ENCODE assay signal across 11 cellular contexts in the genomic region with DNA sequence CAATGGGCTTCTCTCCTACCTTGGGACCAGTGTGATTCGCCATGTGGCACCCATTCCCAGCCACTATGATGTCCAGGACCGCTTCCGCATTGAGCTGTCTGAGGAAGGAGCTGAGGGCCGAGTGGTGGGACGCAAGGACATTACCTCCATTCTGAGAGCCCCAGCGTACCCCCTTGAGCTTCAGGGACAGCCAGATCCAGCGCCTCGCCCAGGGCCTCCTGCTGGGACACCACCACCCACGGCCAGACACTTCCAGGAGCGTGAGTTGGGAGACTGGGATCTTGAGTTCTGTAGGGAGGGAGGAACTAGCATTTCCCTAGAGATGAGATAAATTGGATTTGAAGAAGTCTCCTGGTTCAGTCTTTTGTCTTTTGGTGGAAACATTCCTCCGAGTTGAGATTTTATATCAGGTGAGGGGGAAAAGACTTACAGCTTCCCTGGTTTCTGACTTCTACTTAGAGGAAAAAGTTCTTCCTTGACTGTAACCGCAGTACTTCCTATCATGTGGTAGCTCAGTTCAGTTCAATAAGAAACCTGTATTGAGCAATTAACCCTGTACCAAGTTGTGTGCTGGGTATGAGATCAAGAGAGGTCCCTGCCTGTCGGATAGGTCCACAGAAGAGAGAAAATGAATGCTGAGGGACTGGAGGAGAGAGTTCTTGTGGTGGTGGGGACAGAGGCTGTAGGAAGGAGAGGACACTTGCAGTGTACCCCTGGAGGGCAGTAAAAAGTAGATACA. TPM values are rescaled to one million over a fixed set of nuclear protein-coding genes. Genes with fewer than 3 reads are reported as not detected.
DNase-seq lines count a peak whose midpoint lies in the region; ATAC-seq, FAIRE-seq and TF ChIP-seq lines count a peak whose summit lies in the region.
"Had no signal": no experiment of that assay in that cellular context is flagged by ENCODE, and none has a peak within 500 bp of the region (broad histone marks: within the 10 kb centered on the region; RNA-seq: fewer than 3 reads in every experiment).

No MANE protein-coding gene starts in this region.

- POLR2A ChIA-PET in AG04450 (lab: Yijun Ruan, JAX) = interaction anchor here (0.6 to 2.1 kb wide), 4 partner anchors 11 to 185 kb away, joined by 3 to 30 read pairs (median 18); partner anchors contain the start of genes FBXO24, LRCH4, PCOLCE and ZCWPW1
- POLR2A ChIA-PET in naive thymus-derived CD4-positive, alpha-beta T cell (lab: Charles Lee) = interaction anchor here (0.6 to 7.0 kb wide), 14 partner anchors 12 to 1235 kb away, joined by 3 to 111 read pairs (median 6); partner anchors contain the start of genes FBXO24, GIGYF1, LRCH4 and POP7

- H4K20me1 ChIP-seq in Karpas-422 (ENCODE audit: insufficient read depth, low read depth, low read length) (no peaks in the 10 kb centered on the region), astrocyte (ENCODE audit: insufficient read depth, low read length) (peaks cover 4% of the 10 kb centered on the region)

- H3K4me2 ChIP-seq in Karpas-422 (ENCODE audit: low read depth, low read length, poor library complexity, severe bottlenecking) (peak overlapping the region; percentile 73), astrocyte (ENCODE audit: low read length) (peak overlapping the region; percentile 85)

- CTCF ChIA-PET in AG04450 (lab: Charles Lee) = interaction anchor here (0.5 to 1.9 kb wide), 4 partner anchors 11 to 111 kb away, joined by 3 to 6 read pairs (median 4); partner anchors contain the start of genes FBXO24 and PCOLCE
- CTCF ChIA-PET in naive thymus-derived CD4-positive, alpha-beta T cell (lab: Charles Lee) = interaction anchor here (0.6 to 2.8 kb wide), 6 partner anchors 27 to 341 kb away, joined by 3 to 17 read pairs (median 4); partner anchors contain the start of genes FBXO24, LRCH4 and POP7

- H3K36me3 ChIP-seq in Karpas-422 (ENCODE audit: insufficient read depth, low read length) (no peaks in the 10 kb centered on the region), astrocyte (ENCODE audit: insufficient read depth, low read length) (no peaks in the 10 kb centered on the region)
- peaks cover 0 to 4% (median 0%) of the 10 kb centered on the region in 3 experiments for H3K36me3 ChIP-seq in naive thymus-derived CD4-positive, alpha-beta T cell (ENCODE audit: control insufficient read depth in 2 of 3, insufficient read depth in 3 of 3, low read length in 3 of 3)

- peak overlapping the region; percentile 90 for H3K4me3 ChIP-seq in AG04450 (ENCODE audit: low read depth, low read length)
- peak overlapping the region; percentile 63; the same call in 1 of the 2 replicates for H3K4me3 ChIP-seq in Karpas-422 (ENCODE audit: low read length)
- H3K4me3 ChIP-seq in astrocyte (ENCODE audit: insufficient read depth, low read depth, low read length) = peak overlapping the region; percentile 72
- H3K4me3 ChIP-seq in naive thymus-derived CD4-positive, alpha-beta T cell (ENCODE audit: low read length) = peak overlapping the region; percentile 99

- H3K4me1 Mint-ChIP-seq in astrocyte (ENCODE audit: low read depth, unreplicated experiment) = no peaks in the 10 kb centered on the region
- peaks cover 16 to 29% (median 24%) of the 10 kb centered on the region in 7 donors for H3K4me1 Mint-ChIP-seq in naive thymus-derived CD4-positive, alpha-beta T cell

- H3K79me2 ChIP-seq in Karpas-422 (ENCODE audit: low read length) = no peaks in the 10 kb centered on the region
- peaks cover 5% of the 10 kb centered on the region for H3K79me2 ChIP-seq in astrocyte (ENCODE audit: insufficient read depth, low read length)

- no peaks in the 10 kb centered on the region for H3K9me2 ChIP-seq in Karpas-422 (replicated peaks; ENCODE audit: insufficient read depth, low read length)

- no peaks in the 10 kb centered on the region for H3K27me3 ChIP-seq in AG04450 (ENCODE audit: control insufficient read depth, insufficient read depth, low read length)
- no peaks in the 10 kb centered on the region for H3K27me3 ChIP-seq in Karpas-422 (ENCODE audit: low read length)
- no peaks in the 10 kb centered on the region for H3K27me3 ChIP-seq in astrocyte (ENCODE audit: insufficient read depth, low read length)
- H3K27me3 ChIP-seq in naive thymus-derived CD4-positive, alpha-beta T cell (ENCODE audit: control insufficient read depth in 2 of 2, insufficient read depth in 2 of 2, low read length in 2 of 2) = no peaks in the 10 kb centered on the region

- no peak for FAIRE-seq in astrocyte (lab: Jason Lieb, UNC)
- FAIRE-seq: G401.6 had no signal

- no peak overlapping the region for H3K27ac ChIP-seq in AG04450 (ENCODE audit: low read depth, low read length)
- H3K27ac ChIP-seq in Karpas-422 (ENCODE audit: low read length) = no peak overlapping the region
- H3K27ac ChIP-seq in astrocyte (ENCODE audit: low read depth, low read length) = no peak overlapping the region
- peak overlapping the region; percentile 92 for H3K27ac ChIP-seq in naive thymus-derived CD4-positive, alpha-beta T cell (ENCODE audit: low read depth, low read length)

- ATAC-seq in naive thymus-derived CD4-positive, alpha-beta T cell = no peak
- ATAC-seq in HG02885 (IDR thresholded peaks at IDR 0.05; ENCODE audit: poor library complexity, unreplicated experiment) = no peak
- ATAC-seq in HG03108 (IDR thresholded peaks at IDR 0.05; ENCODE audit: unreplicated experiment) = no peak

- H3K27me3 Mint-ChIP-seq in astrocyte (ENCODE audit: low read depth, unreplicated experiment) = no peaks in the 10 kb centered on the region
- peaks cover 0 to 2% (median 0%) of the 10 kb centered on the region in 5 donors for H3K27me3 Mint-ChIP-seq in naive thymus-derived CD4-positive, alpha-beta T cell

- no peaks in the 10 kb centered on the region for H3K9me3 Mint-ChIP-seq in astrocyte (ENCODE audit: unreplicated experiment)
- H3K9me3 Mint-ChIP-seq in naive thymus-derived CD4-positive, alpha-beta T cell = peaks cover 0 to 3% (median 0%) of the 10 kb centered on the region in 11 donors

- H3K9ac ChIP-seq in Karpas-422 (ENCODE audit: low read length) (peak overlapping the region; percentile 66), astrocyte (ENCODE audit: low read length) (no peak overlapping the region)

- TF ChIP-seq CTCF in AG04450 (IDR thresholded peaks at IDR 0.05; ENCODE audit: low read depth, low read length) = no peak
- no peak for TF ChIP-seq CTCF in astrocyte (IDR thresholded peaks at IDR 0.05; ENCODE audit: insufficient read depth, low read depth, low read length)

- H3K4me1 ChIP-seq in Karpas-422 (ENCODE audit: low read length) (peaks cover 9% of the 10 kb centered on the region), astrocyte (ENCODE audit: insufficient read depth, low read length) (peaks cover 7% of the 10 kb centered on the region)
- H3K4me1 ChIP-seq in naive thymus-derived CD4-positive, alpha-beta T cell (ENCODE audit: control insufficient read depth in 2 of 2, insufficient read depth in 2 of 2, low read length in 2 of 2) = peaks cover 10 to 16% of the 10 kb centered on the region in 2 donors

- peaks cover 2% of the 10 kb centered on the region for H3K36me3 Mint-ChIP-seq in astrocyte (ENCODE audit: low read depth, unreplicated experiment)
- peaks cover 0 to 13% (median 3%) of the 10 kb centered on the region in 5 donors for H3K36me3 Mint-ChIP-seq in naive thymus-derived CD4-positive, alpha-beta T cell

- no peak overlapping the region for H3K27ac Mint-ChIP-seq in astrocyte (ENCODE audit: unreplicated experiment)
- peak overlapping the region in 5 of 9 donors; percentile 45 to 56 (median 53) for H3K27ac Mint-ChIP-seq in naive thymus-derived CD4-positive, alpha-beta T cell

- H3K9me3 ChIP-seq in AG04450 (ENCODE audit: control insufficient read depth, insufficient read depth, low read length) (peaks cover 3% of the 10 kb centered on the region; the same call in 1 of the 2 replicates), Karpas-422 (ENCODE audit: low read length) (no peaks in the 10 kb centered on the region), astrocyte (ENCODE audit: insufficient read depth, low read depth, low read length) (no peaks in the 10 kb centered on the region)
- H3K9me3 ChIP-seq in naive thymus-derived CD4-positive, alpha-beta T cell (ENCODE audit: control insufficient read depth in 2 of 3, low read length in 3 of 3) = no peaks in the 10 kb centered on the region

- H2AFZ ChIP-seq in Karpas-422 (ENCODE audit: low read length) (no peak overlapping the region), astrocyte (ENCODE audit: low read depth, low read length) (no peak overlapping the region)

- intact Hi-C loops in naive thymus-derived CD4-positive, alpha-beta T cell (cut with micrococcal nuclease) = loop anchor here (2.0 to 5.0 kb wide), 5 partner anchors 135 to 1233 kb away; partner anchors contain the start of genes GPC2 (in 1 of the 2), MEPCE (in 1 of the 2), STAG3 (in 1 of the 2) and TSC22D4 (in 1 of the 2)

- DNase-seq in AG04450 (ENCODE audit: low read depth, low spot score) (no peak), Karpas-422 (no peak), astrocyte (ENCODE audit: low read depth) (no peak), GOT3 (lab: John Stamatoyannopoulos, UW) (no peak), LoVo (ENCODE audit: low spot score) (no peak)
- DNase-seq in naive thymus-derived CD4-positive, alpha-beta T cell = peak in 3 of 9 donors; percentile 22 to 33 (median 30)
- DNase-seq: NCI-H1436 treated with DMSO at 0.1 percent for 48 hours, retina had no signal

- H3K4me3 Mint-ChIP-seq in astrocyte (ENCODE audit: unreplicated experiment) = peak overlapping the region; percentile 81
- peak overlapping the region; percentile 62 to 99 (median 86) for H3K4me3 Mint-ChIP-seq in naive thymus-derived CD4-positive, alpha-beta T cell

RNA-seq across cellular contexts. Expression of gene MOSPD3, which starts 1.3 kb away (rescaled TPM):
- 9.1 and 10.0 TPM in 2 replicates for polyA plus RNA-seq in AG04450 (2011; rRNA removed)
- polyA minus RNA-seq in AG04450 (2011; rRNA and poly(A)+ RNA removed) = 4.0 and 4.8 TPM in 2 replicates
- total RNA-seq in Karpas-422 (2014; rRNA removed; shearing (Covaris generic); ENCODE audit: low replicate concordance) = 8.2 and 9.7 TPM in 2 replicates
- 18.8 and 20.2 TPM in 2 replicates for total RNA-seq in astrocyte
- 10 to 100 TPM in 4 of 5 experiments, 1 to 10 TPM in 1; 8.8 to 54.9 (median 13.1) TPM for total RNA-seq in naive thymus-derived CD4-positive, alpha-beta T cell
- polyA plus RNA-seq in naive thymus-derived CD4-positive, alpha-beta T cell = 10 to 100 TPM; 20.4 to 20.6 TPM

RNA-seq across cellular contexts. Expression of gene PCOLCE, which starts 11.5 kb away (rescaled TPM):
- polyA plus RNA-seq in AG04450 (2011; rRNA removed) = 164 and 227 TPM in 2 replicates
- 37.1 and 50.6 TPM in 2 replicates for polyA minus RNA-seq in AG04450 (2011; rRNA and poly(A)+ RNA removed)
- total RNA-seq in Karpas-422 (2014; rRNA removed; shearing (Covaris generic); ENCODE audit: low replicate concordance) = 2.8 and 12.3 TPM in 2 replicates
- 10.8 and 15.5 TPM in 2 replicates for total RNA-seq in astrocyte
- total RNA-seq in naive thymus-derived CD4-positive, alpha-beta T cell = 10 to 100 TPM in 1 of 5 experiments, 1 to 10 TPM in 4; 9.1 to 11.7 (median 9.5) TPM
- under 1 TPM in 1 of 2 donors, not detected in 1; 0.64 TPM for polyA plus RNA-seq in naive thymus-derived CD4-positive, alpha-beta T cell

RNA-seq across cellular contexts. Expression of gene FBXO24, which starts 27.5 kb away (rescaled TPM):
- 0.29 and 0.33 TPM in 2 replicates for polyA plus RNA-seq in AG04450 (2011; rRNA removed)
- 0.35 and 2.1 TPM in 2 replicates for polyA minus RNA-seq in AG04450 (2011; rRNA and poly(A)+ RNA removed)
- total RNA-seq in Karpas-422 (2014; rRNA removed; shearing (Covaris generic); ENCODE audit: low replicate concordance) = 1.0 TPM in 1 of 2 replicates, not detected in the other
- total RNA-seq in astrocyte = 0.17 and 0.52 TPM in 2 replicates
- 1 to 10 TPM in 4 of 5 experiments, under 1 TPM in 1; 0.75 to 3.1 (median 1.7) TPM for total RNA-seq in naive thymus-derived CD4-positive, alpha-beta T cell
- 1 to 10 TPM; 2.0 TPM for polyA plus RNA-seq in naive thymus-derived CD4-positive, alpha-beta T cell

RNA-seq across cellular contexts. Expression of gene LRCH4, which starts 27.7 kb away (rescaled TPM):
- 11.3 and 12.9 TPM in 2 replicates for polyA plus RNA-seq in AG04450 (2011; rRNA removed)
- 16.2 and 22.0 TPM in 2 replicates for polyA minus RNA-seq in AG04450 (2011; rRNA and poly(A)+ RNA removed)
- 11.9 and 33.5 TPM in 2 replicates for total RNA-seq in Karpas-422 (2014; rRNA removed; shearing (Covaris generic); ENCODE audit: low replicate concordance)
- total RNA-seq in astrocyte = 52.7 and 62.5 TPM in 2 replicates
- 100 to 1,000 TPM; 199 to 504 (median 407) TPM for total RNA-seq in naive thymus-derived CD4-positive, alpha-beta T cell
- polyA plus RNA-seq in naive thymus-derived CD4-positive, alpha-beta T cell = 100 to 1,000 TPM; 143 to 199 TPM

RNA-seq across cellular contexts. Expression of gene TFR2, which starts 27.7 kb away (rescaled TPM):
- polyA plus RNA-seq in AG04450 (2011; rRNA removed) = 0.05 and 0.06 TPM in 2 replicates
- not detected in 2 replicates for polyA minus RNA-seq in AG04450 (2011; rRNA and poly(A)+ RNA removed)
- 4.2 and 12.0 TPM in 2 replicates for total RNA-seq in Karpas-422 (2014; rRNA removed; shearing (Covaris generic); ENCODE audit: low replicate concordance)
- 0.26 and 0.50 TPM in 2 replicates for total RNA-seq in astrocyte
- total RNA-seq in naive thymus-derived CD4-positive, alpha-beta T cell = 10 to 100 TPM in 1 of 5 experiments, 1 to 10 TPM in 4; 1.8 to 14.4 (median 4.0) TPM
- 1 to 10 TPM in 1 of 2 donors, under 1 TPM in 1; 0.55 to 1.3 TPM for polyA plus RNA-seq in naive thymus-derived CD4-positive, alpha-beta T cell
